In genomic region chr18:76588591-76589303, GRCh38 we compare ENCODE assay signal across 10 cellular contexts.
DNase-seq lines count a peak whose midpoint lies in the region; ATAC-seq lines count a peak whose summit lies in the region.
"Had no signal": no experiment of that assay in that cellular context is flagged by ENCODE, and none has a peak within 500 bp of the region (broad histone marks: within the 10 kb centered on the region; RNA-seq: fewer than 3 reads in every experiment).

No MANE protein-coding gene starts in this region.

- 8% methylated on average over 21 of the region's 21 CpGs for WGBS in urinary bladder

- peak overlapping the region; percentile 24 to 60 for H3K4me3 ChIP-seq in mucosa of rectum (ENCODE audit: low read length in 2 of 2)
- H3K4me3 ChIP-seq in urinary bladder (ENCODE audit: low read depth, low read length), result peak overlapping the region; percentile 2
- H3K4me3 ChIP-seq: BLaER1 treated with 17β-estradiol and CSF1 and Interleukin-3, amounts not matched to agents 10 nM and 100 nM had no signal

- no peak overlapping the region for H3K9ac ChIP-seq in mucosa of rectum (ENCODE audit: low read depth in 1 of 2, low read length in 2 of 2)
- H3K9ac ChIP-seq: BLaER1 treated with 17β-estradiol and CSF1 and Interleukin-3, amounts not matched to agents 10 nM and 100 nM had no signal

- H3K36me3 ChIP-seq in mucosa of rectum (ENCODE audit: control insufficient read depth in 2 of 2, insufficient read depth in 2 of 2, low read length in 2 of 2), result no peaks in the 10 kb centered on the region
- no peaks in the 10 kb centered on the region for H3K36me3 ChIP-seq in urinary bladder (ENCODE audit: insufficient read depth)
- H3K36me3 ChIP-seq: BLaER1 treated with 17β-estradiol and CSF1 and Interleukin-3, amounts not matched to agents 10 nM and 100 nM had no signal

- H3K27ac Mint-ChIP-seq in activated naive CD4-positive, alpha-beta T cell treated with anti-CD3 and anti-CD28 coated beads for 36 hours, result no peak overlapping the region
- no peak overlapping the region for H3K27ac Mint-ChIP-seq in activated naive CD4-positive, alpha-beta T cell treated with anti-CD3 and anti-CD28 coated beads, Interleukin-2, amount 50 U/mL, for 72 hours
- H3K27ac Mint-ChIP-seq in dendritic cell treated with granulocyte-macrophage colony-stimulating factor and Interleukin-4, amounts not matched to agents 40 ng/mL and 50 ng/mL, for 4 days, result peak overlapping the region; percentile 75

- H3K36me3 Mint-ChIP-seq in activated naive CD4-positive, alpha-beta T cell treated with anti-CD3 and anti-CD28 coated beads for 36 hours (ENCODE audit: low read depth), result no peaks in the 10 kb centered on the region
- H3K36me3 Mint-ChIP-seq in activated naive CD4-positive, alpha-beta T cell treated with anti-CD3 and anti-CD28 coated beads, Interleukin-2, amount 50 U/mL, for 72 hours, result no peaks in the 10 kb centered on the region
- no peaks in the 10 kb centered on the region for H3K36me3 Mint-ChIP-seq in dendritic cell treated with granulocyte-macrophage colony-stimulating factor and Interleukin-4, amounts not matched to agents 40 ng/mL and 50 ng/mL, for 4 days (ENCODE audit: low read depth)

- no peaks in the 10 kb centered on the region for H3K9me3 Mint-ChIP-seq in activated naive CD4-positive, alpha-beta T cell treated with anti-CD3 and anti-CD28 coated beads for 36 hours
- H3K9me3 Mint-ChIP-seq in activated naive CD4-positive, alpha-beta T cell treated with anti-CD3 and anti-CD28 coated beads, Interleukin-2, amount 50 U/mL, for 72 hours, result no peaks in the 10 kb centered on the region
- no peaks in the 10 kb centered on the region for H3K9me3 Mint-ChIP-seq in dendritic cell treated with granulocyte-macrophage colony-stimulating factor and Interleukin-4, amounts not matched to agents 40 ng/mL and 50 ng/mL, for 4 days

- no peaks in the 10 kb centered on the region for H3K27me3 ChIP-seq in mucosa of rectum (ENCODE audit: control insufficient read depth in 2 of 2, insufficient read depth in 2 of 2, low read length in 2 of 2)
- H3K27me3 ChIP-seq: BLaER1 treated with 17β-estradiol and CSF1 and Interleukin-3, amounts not matched to agents 10 nM and 100 nM had no signal

- intact Hi-C loops in activated naive CD4-positive, alpha-beta T cell treated with anti-CD3 and anti-CD28 coated beads for 36 hours (cut with micrococcal nuclease), result no loop called here
- intact Hi-C loops in dendritic cell treated with granulocyte-macrophage colony-stimulating factor and Interleukin-4, amounts not matched to agents 40 ng/mL and 50 ng/mL, for 4 days (cut with micrococcal nuclease), result no loop called here

- peak overlapping the region; percentile 47 for H3K4me3 Mint-ChIP-seq in activated naive CD4-positive, alpha-beta T cell treated with anti-CD3 and anti-CD28 coated beads for 36 hours
- peak overlapping the region; percentile 44 for H3K4me3 Mint-ChIP-seq in dendritic cell treated with granulocyte-macrophage colony-stimulating factor and Interleukin-4, amounts not matched to agents 40 ng/mL and 50 ng/mL, for 4 days

- no peaks in the 10 kb centered on the region for H3K9me3 ChIP-seq in mucosa of rectum (ENCODE audit: control insufficient read depth in 2 of 2, low read length in 2 of 2)
- H3K9me3 ChIP-seq: BLaER1 treated with 17β-estradiol and CSF1 and Interleukin-3, amounts not matched to agents 10 nM and 100 nM had no signal

- no peak for DNase-seq in activated naive CD4-positive, alpha-beta T cell treated with anti-CD3 and anti-CD28 coated beads for 36 hours
- DNase-seq in activated naive CD4-positive, alpha-beta T cell treated with anti-CD3 and anti-CD28 coated beads, Interleukin-2, amount 50 U/mL, for 72 hours (ENCODE audit: low spot score in 2 of 2), result no peak
- DNase-seq in NCI-H226, result no peak
- no peak for DNase-seq in NCI-H524 treated with DMSO at 0.1 percent for 48 hours (lab: John Stamatoyannopoulos, UW)
- DNase-seq: NCI-H1092 had no signal

- peaks cover 5% of the 10 kb centered on the region for H3K4me1 Mint-ChIP-seq in activated naive CD4-positive, alpha-beta T cell treated with anti-CD3 and anti-CD28 coated beads for 36 hours (ENCODE audit: low read depth)
- H3K4me1 Mint-ChIP-seq in dendritic cell treated with granulocyte-macrophage colony-stimulating factor and Interleukin-4, amounts not matched to agents 40 ng/mL and 50 ng/mL, for 4 days (ENCODE audit: low read depth), result peaks cover 30% of the 10 kb centered on the region

- no peaks in the 10 kb centered on the region for H3K4me1 ChIP-seq in mucosa of rectum (ENCODE audit: control insufficient read depth in 2 of 2, insufficient read depth in 2 of 2, low read length in 2 of 2)
- H3K4me1 ChIP-seq in urinary bladder (ENCODE audit: insufficient read depth), result no peaks in the 10 kb centered on the region

- no peak for ATAC-seq in activated naive CD4-positive, alpha-beta T cell treated with anti-CD3 and anti-CD28 coated beads, Interleukin-2, amount 50 U/mL, for 72 hours
- ATAC-seq in HG02870 (IDR thresholded peaks at IDR 0.05; ENCODE audit: unreplicated experiment), result no peak

- peaks cover 44% of the 10 kb centered on the region for H3K27me3 Mint-ChIP-seq in activated naive CD4-positive, alpha-beta T cell treated with anti-CD3 and anti-CD28 coated beads for 36 hours (ENCODE audit: low read depth)
- H3K27me3 Mint-ChIP-seq in dendritic cell treated with granulocyte-macrophage colony-stimulating factor and Interleukin-4, amounts not matched to agents 40 ng/mL and 50 ng/mL, for 4 days, result peaks cover 8% of the 10 kb centered on the region

- H3K27ac ChIP-seq in mucosa of rectum (ENCODE audit: low read depth in 2 of 2, low read length in 2 of 2) (no peak overlapping the region), urinary bladder (ENCODE audit: low read depth) (no peak overlapping the region)
- H3K27ac ChIP-seq: BLaER1 treated with 17β-estradiol and CSF1 and Interleukin-3, amounts not matched to agents 10 nM and 100 nM had no signal

- CTCF ChIA-PET in activated naive CD4-positive, alpha-beta T cell treated with anti-CD3 and anti-CD28 coated beads for 36 hours (lab: Charles Lee), result interaction anchor here (1.3 kb wide), 1 partner anchor 16 kb away, joined by 3 read pairs; no protein-coding TSS in a partner anchor
